25 cellular contexts compared by ENCODE assay signal in genomic region chr7:151683615-151684407, GRCh38.
A peak's percentile ranks its signal among the peaks of the same experiment; 100 is the strongest.
DNase-seq lines count a peak whose midpoint lies in the region; ATAC-seq, FAIRE-seq and TF ChIP-seq lines count a peak whose summit lies in the region.
"Had no signal": no experiment of that assay in that cellular context is flagged by ENCODE, and none has a peak within 500 bp of the region (broad histone marks: within the 10 kb centered on the region; RNA-seq: fewer than 3 reads in every experiment).

No MANE protein-coding gene starts in this region.

- H4K5ac ChIP-seq in IMR-90 (ENCODE audit: low read depth, low read length): peak overlapping the region; percentile 5; the same call in 1 of the 2 replicates

- peak overlapping the region; percentile 58 for H2AK9ac ChIP-seq in IMR-90 (replicated peaks; ENCODE audit: low read depth, low read length, poor library complexity)

- ATAC-seq in A549 (no peak), IMR-90 (ENCODE audit: low read depth) (no peak), GM18868 (IDR thresholded peaks at IDR 0.05; ENCODE audit: unreplicated experiment) (no peak), HG02759 (IDR thresholded peaks at IDR 0.05; ENCODE audit: unreplicated experiment) (no peak), T-cell (replicated peaks in 1 of 4) (no peak)
- ATAC-seq: activated T-cell treated with anti-CD3 and anti-CD28 coated beads, Interleukin-2, amount 50 U/mL, for 4 hours; HepG2; mucosa of descending colon; psoas muscle had no signal

- no peak for FAIRE-seq in A549 (lab: Jason Lieb, UNC)
- FAIRE-seq: HepG2 had no signal

- H2BK15ac ChIP-seq in IMR-90 (ENCODE audit: low read depth, low read length) (peak overlapping the region; percentile 56; the same call in 2 of the 3 replicates), neuronal stem cell (ENCODE audit: low read length) (no peak overlapping the region)

- H3K4me2 ChIP-seq in A549: no peak overlapping the region
- H3K4me2 ChIP-seq in IMR-90 (ENCODE audit: low read depth, low read length): no peak overlapping the region
- H3K4me2 ChIP-seq in neuronal stem cell (ENCODE audit: insufficient read depth, low read length, poor library complexity, severe bottlenecking): no peak overlapping the region
- H3K4me2 ChIP-seq: neural progenitor cell had no signal

- H3K27ac Mint-ChIP-seq in endothelial cell (ENCODE audit: unreplicated experiment) (peak overlapping the region; percentile 49), T-cell (no peak overlapping the region)
- H3K27ac Mint-ChIP-seq: activated naive CD4-positive, alpha-beta T cell treated with anti-CD3 and anti-CD28 coated beads for 36 hours; neural progenitor cell had no signal

- H3K9ac ChIP-seq in IMR-90 (ENCODE audit: low read depth, low read length): no peak overlapping the region
- H3K9ac ChIP-seq in neuronal stem cell (ENCODE audit: low read depth, low read length, poor library complexity): no peak overlapping the region
- H3K9ac ChIP-seq: neural progenitor cell had no signal

- H3K4me3 Mint-ChIP-seq in endothelial cell (ENCODE audit: unreplicated experiment): no peak overlapping the region
- H3K4me3 Mint-ChIP-seq in T-cell: no peak overlapping the region
- H3K4me3 Mint-ChIP-seq: activated naive CD4-positive, alpha-beta T cell treated with anti-CD3 and anti-CD28 coated beads for 36 hours; activated T-cell treated with anti-CD3 and anti-CD28 coated beads, Interleukin-2, amount 50 U/mL, for 4 hours; neural progenitor cell had no signal

- H3K27me3 Mint-ChIP-seq in endothelial cell (ENCODE audit: unreplicated experiment): peaks cover 3% of the 10 kb centered on the region
- no peaks in the 10 kb centered on the region for H3K27me3 Mint-ChIP-seq in T-cell

- dilution Hi-C loops in IMR-90 (cut with HindIII; ENCODE audit: low sequenced_read_pairs, unreplicated experiment): no loop called here

- H4K20me1 ChIP-seq in IMR-90 (ENCODE audit: insufficient read depth, low read length): no peaks in the 10 kb centered on the region

- H3K4ac ChIP-seq in IMR-90 (ENCODE audit: low read depth, low read length): peak overlapping the region; percentile 40
- H3K4ac ChIP-seq in neuronal stem cell (ENCODE audit: low read length): no peak overlapping the region

- H3K4me3 ChIP-seq in A549 (no peak overlapping the region), IMR-90 (ENCODE audit: insufficient read depth, low read depth, low read length) (no peak overlapping the region), neuronal stem cell (ENCODE audit: low read length in 2 of 2) (no peak overlapping the region)
- H3K4me3 ChIP-seq: HAP-1, mucosa of descending colon, neural progenitor cell, psoas muscle, SJSA1, skin epidermis had no signal

- H3K56ac ChIP-seq in IMR-90 (ENCODE audit: extremely low read depth, insufficient read depth, low read length): no peak overlapping the region

- 94% methylated on average over 18 of the region's 18 CpGs for WGBS in A549 (ENCODE audit: missing lambda C conversion rate)
- WGBS in IMR-90 (ENCODE audit: extremely low coverage in 2 of 2, insufficient read length in 1 of 2), 2 experiments: 93% methylated on average over 3 of the region's 18 CpGs; no CpG with 5 or more reads in 1 of the 2 experiments
- WGBS in neuronal stem cell (ENCODE audit: extremely low coverage in 2 of 2, insufficient read length in 2 of 2, insufficient replicate concordance in 1 of 2), 2 donors: no CpG with 5 or more reads among the region's 18 CpGs

- H3K9me3 ChIP-seq in A549 (no peaks in the 10 kb centered on the region), IMR-90 (ENCODE audit: control insufficient read depth, insufficient read depth, low read length) (no peaks in the 10 kb centered on the region), neuronal stem cell (replicated peaks in 1 of 2; ENCODE audit: control insufficient read depth in 2 of 2, insufficient read depth in 1 of 2, low read depth in 1 of 2, low read length in 2 of 2) (peaks cover 0 to 2% of the 10 kb centered on the region in 2 donors)
- H3K9me3 ChIP-seq: HAP-1, mucosa of descending colon, psoas muscle, SJSA1 had no signal

- H3K9me3 Mint-ChIP-seq in endothelial cell (ENCODE audit: unreplicated experiment) (no peaks in the 10 kb centered on the region), T-cell (no peaks in the 10 kb centered on the region)
- H3K9me3 Mint-ChIP-seq: activated naive CD4-positive, alpha-beta T cell treated with anti-CD3 and anti-CD28 coated beads for 36 hours; activated T-cell treated with anti-CD3 and anti-CD28 coated beads, Interleukin-2, amount 50 U/mL, for 4 hours; neural progenitor cell had no signal

- no peaks in the 10 kb centered on the region for H3K36me3 Mint-ChIP-seq in endothelial cell (ENCODE audit: low read depth, unreplicated experiment)
- H3K36me3 Mint-ChIP-seq in T-cell: peaks cover 6% of the 10 kb centered on the region
- H3K36me3 Mint-ChIP-seq: neural progenitor cell had no signal

- no peaks in the 10 kb centered on the region for H3K36me3 ChIP-seq in IMR-90 (ENCODE audit: control insufficient read depth, insufficient read depth, low read length)
- no peaks in the 10 kb centered on the region for H3K36me3 ChIP-seq in neuronal stem cell (replicated peaks in 1 of 2; ENCODE audit: control insufficient read depth in 2 of 2, insufficient read depth in 2 of 2, low read length in 2 of 2)
- H3K36me3 ChIP-seq: HAP-1, neural progenitor cell, SJSA1 had no signal

- H3K4me1 ChIP-seq in A549 (peaks cover 32% of the 10 kb centered on the region), IMR-90 (ENCODE audit: control insufficient read depth, insufficient read depth, low read length) (peaks cover 32% of the 10 kb centered on the region), neuronal stem cell (ENCODE audit: control insufficient read depth in 2 of 2, insufficient read depth in 1 of 2, low read depth in 1 of 2, low read length in 2 of 2) (peaks cover 12 to 16% of the 10 kb centered on the region in 2 donors)
- H3K4me1 ChIP-seq: HAP-1, neural progenitor cell had no signal

- H3K18ac ChIP-seq in IMR-90 (ENCODE audit: low read depth, low read length) (no peak overlapping the region), neuronal stem cell (ENCODE audit: low read length) (peak overlapping the region; percentile 76)

- POLR2A ChIA-PET in A549 (lab: Yijun Ruan, JAX) (no interaction called here), IMR-90 (lab: Charles Lee; ENCODE audit: unreplicated experiment) (no interaction called here), T-cell (lab: Charles Lee) (no interaction called here)

- peak overlapping the region; percentile 82 to 93; a peak in 5 of 6 replicates for H3K27ac ChIP-seq in A549
- H3K27ac ChIP-seq in IMR-90 (ENCODE audit: insufficient read depth, low read length): no peak overlapping the region
- H3K27ac ChIP-seq in neuronal stem cell (replicated peaks; ENCODE audit: low read length): no peak overlapping the region
- H3K27ac ChIP-seq: neural progenitor cell, psoas muscle, SJSA1 had no signal

- peaks cover 14% of the 10 kb centered on the region for H3K4me1 Mint-ChIP-seq in endothelial cell (ENCODE audit: unreplicated experiment)
- peaks cover 27 to 42% (median 31%) of the 10 kb centered on the region in 3 donors for H3K4me1 Mint-ChIP-seq in T-cell

- DNase-seq in A549 (ENCODE audit: low read depth in 1 of 2, low spot score in 1 of 2) (no peak), IMR-90 (no peak), endothelial cell (ENCODE audit: low spot score) (no peak), neuronal stem cell (ENCODE audit: low spot score) (no peak), cortex of kidney (lab: John Stamatoyannopoulos, UW) (no peak), T-cell (no peak)
- DNase-seq: ACHN; activated naive CD4-positive, alpha-beta T cell treated with anti-CD3 and anti-CD28 coated beads for 36 hours; activated T-cell treated with anti-CD3 and anti-CD28 coated beads, Interleukin-2, amount 50 U/mL, for 4 hours; amniotic stem cell; central memory CD4-positive, alpha-beta T cell; DMS79; erythroblast; mucosa of descending colon; NCI-H1048; NCI-H187 treated with DMSO at 0.1 percent for 48 hours; NCI-H526 treated with DMSO at 0.1 percent for 48 hours; psoas muscle had no signal

- TF ChIP-seq RAD21 in A549 (conservative IDR thresholded peaks at IDR 0.05 in 1 of 2, IDR thresholded peaks at IDR 0.05 in 1 of 2): no peak
- no peak for TF ChIP-seq RAD21 in IMR-90 (IDR thresholded peaks at IDR 0.05; ENCODE audit: low read length)

- no peak for TF ChIP-seq EP300 in A549 (IDR thresholded peaks at IDR 0.05)

- H3K27me3 ChIP-seq in IMR-90 (ENCODE audit: control insufficient read depth, insufficient read depth, low read length): no peaks in the 10 kb centered on the region
- H3K27me3 ChIP-seq in neuronal stem cell (ENCODE audit: control insufficient read depth in 3 of 3, insufficient read depth in 3 of 3, low read depth in 1 of 3, low read length in 3 of 3): no peaks in the 10 kb centered on the region
- H3K27me3 ChIP-seq: neural progenitor cell, SJSA1 had no signal

- H4K91ac ChIP-seq in IMR-90 (ENCODE audit: insufficient read depth, low read depth, low read length): peak overlapping the region; percentile 77; the same call in 1 of the 2 replicates
- no peak overlapping the region for H4K91ac ChIP-seq in neuronal stem cell (ENCODE audit: low read depth, low read length, poor library complexity)

- H3K14ac ChIP-seq in IMR-90 (replicated peaks; ENCODE audit: low read depth, low read length): 0 out of 2 replicates have a peak overlapping the region, but pooled peaks have one; percentile 24
- H3K14ac ChIP-seq in neuronal stem cell (ENCODE audit: low read length): no peak overlapping the region

- BruUV-seq in IMR-90 (replicated peaks; lab: Mats Ljungman, UMichigan): no TSS peak

- H2AFZ ChIP-seq in IMR-90 (replicated peaks; ENCODE audit: low read length, poor library complexity): peak overlapping the region; percentile 76
- H2AFZ ChIP-seq in neuronal stem cell (ENCODE audit: low read length): no peak overlapping the region
- H2AFZ ChIP-seq: neural progenitor cell had no signal

- H2BK20ac ChIP-seq in IMR-90 (ENCODE audit: low read depth, low read length): peak overlapping the region; percentile 37; the same call in 1 of the 2 replicates

- H2BK12ac ChIP-seq in neuronal stem cell (ENCODE audit: low read length): no peak overlapping the region

- peaks cover 3% of the 10 kb centered on the region in 2 experiments; a peak in 1 of 4 replicates for H3K79me1 ChIP-seq in IMR-90 (ENCODE audit: low read depth in 1 of 2, low read length in 2 of 2)
- no peaks in the 10 kb centered on the region for H3K79me1 ChIP-seq in neuronal stem cell (ENCODE audit: low read depth, low read length)

- no peak for TF ChIP-seq POLR2A in A549 (IDR thresholded peaks at IDR 0.05; ENCODE audit: low read length)
- TF ChIP-seq POLR2A in IMR-90 (IDR thresholded peaks at IDR 0.05; ENCODE audit: low read depth, low read length): no peak

- peak overlapping the region; percentile 49 for H2BK5ac ChIP-seq in IMR-90 (ENCODE audit: low read depth, low read length, poor library complexity, severe bottlenecking)
- no peak overlapping the region for H2BK5ac ChIP-seq in neuronal stem cell (ENCODE audit: low read length)

- peak overlapping the region; percentile 82 for H2AK5ac ChIP-seq in IMR-90 (ENCODE audit: low read depth, low read length)
- H2AK5ac ChIP-seq in neuronal stem cell (ENCODE audit: low read depth, low read length): peak overlapping the region; percentile 60

- TF ChIP-seq CTCF in A549 (IDR thresholded peaks at IDR 0.05): no peak
- TF ChIP-seq CTCF in IMR-90 (conservative IDR thresholded peaks at IDR 0.05; ENCODE audit: low read depth, low read length): no peak
- no peak for TF ChIP-seq CTCF in endothelial cell (IDR thresholded peaks at IDR 0.05; ENCODE audit: unreplicated experiment)

- H3K23ac ChIP-seq in IMR-90 (ENCODE audit: low read depth, low read length): no peak overlapping the region
- no peak overlapping the region for H3K23ac ChIP-seq in neuronal stem cell (ENCODE audit: low read depth, low read length, poor library complexity)

- in situ Hi-C loops in IMR-90 (cut with MboI; ENCODE audit: low sequenced_read_pairs): no loop called here

- H4K8ac ChIP-seq in IMR-90 (ENCODE audit: low read depth in 2 of 2, low read length in 2 of 2) (peak overlapping the region in 1 of 2 experiments; percentile 36; a peak in 1 of 4 replicates), neuronal stem cell (ENCODE audit: low read depth, low read length) (no peak overlapping the region)

- CTCF ChIA-PET in A549 (lab: Yijun Ruan, JAX) (interaction anchor here (0.8 to 5.9 kb wide), 9 partner anchors 10 to 91 kb away, joined by 3 to 25 read pairs (median 3); no protein-coding TSS in a partner anchor), IMR-90 (lab: Yijun Ruan, JAX) (no interaction called here), T-cell (lab: Charles Lee) (no interaction called here)

- peaks cover 31% of the 10 kb centered on the region for H3K9me1 ChIP-seq in IMR-90 (ENCODE audit: insufficient read depth, low read length)

- H2BK120ac ChIP-seq in IMR-90 (ENCODE audit: low read depth, low read length) (peak overlapping the region; percentile 73), neuronal stem cell (ENCODE audit: low read depth, low read length) (peak overlapping the region; percentile 44)

- intact Hi-C loops in IMR-90 (cut with micrococcal nuclease): no loop called here

Comparison
In these comparisons a context has a peak if more than half of its experiments do, and no peak if none do; other contexts are left out.
1. H3K27ac ChIP-seq: peak in A549 (2 of 2); none in IMR-90 (single experiment) and neuronal stem cell (single experiment).